1 cellular context compared by ENCODE assay signal in the genomic region with DNA sequence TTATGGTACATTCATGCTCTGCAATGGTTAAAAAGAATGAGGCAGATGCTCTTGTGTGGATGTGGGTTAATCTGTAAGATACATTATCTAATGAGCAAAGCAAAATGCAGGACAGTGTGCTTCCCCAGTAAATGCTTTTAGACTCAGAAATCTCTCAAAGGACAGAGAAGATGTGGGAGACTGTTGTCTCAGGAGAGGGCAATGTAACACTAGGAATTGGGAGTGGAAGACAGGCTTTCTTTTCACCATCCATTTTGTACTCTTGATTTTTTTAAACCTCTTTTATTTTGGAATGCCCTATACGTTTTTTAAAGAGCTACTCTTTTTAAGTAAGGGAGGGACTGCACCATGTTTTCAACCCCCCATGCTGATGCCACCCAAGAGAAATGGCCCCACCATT.
TF ChIP-seq lines count a peak whose summit lies in the region.

No MANE protein-coding gene starts in this region.

TF ChIP-seq in A549, 52 proteins besides CTCF, POLR2A, EP300 and RAD21 (continued from another document):
- TF ChIP-seq NR3C1 (IDR thresholded peaks at IDR 0.05) (no peak), POLR2AphosphoS2 (conservative IDR thresholded peaks at IDR 0.05; ENCODE audit: low read length) (no peak), ZFP36 (IDR thresholded peaks at IDR 0.05; ENCODE audit: borderline replicate concordance, partially characterized antibody) (no peak), SMC3 (IDR thresholded peaks at IDR 0.05) (no peak), ZC3H11A (IDR thresholded peaks at IDR 0.05) (no peak), FOSB (CRISPR knock-in tag; IDR thresholded peaks at IDR 0.05) (no peak), RFX5 (IDR thresholded peaks at IDR 0.05) (no peak), RNF2 (IDR thresholded peaks at IDR 0.05; ENCODE audit: borderline replicate concordance, low read depth) (no peak)
- TF ChIP-seq, protein P1, sequence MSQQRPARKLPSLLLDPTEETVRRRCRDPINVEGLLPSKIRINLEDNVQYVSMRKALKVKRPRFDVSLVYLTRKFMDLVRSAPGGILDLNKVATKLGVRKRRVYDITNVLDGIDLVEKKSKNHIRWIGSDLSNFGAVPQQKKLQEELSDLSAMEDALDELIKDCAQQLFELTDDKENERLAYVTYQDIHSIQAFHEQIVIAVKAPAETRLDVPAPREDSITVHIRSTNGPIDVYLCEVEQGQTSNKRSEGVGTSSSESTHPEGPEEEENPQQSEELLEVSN (IDR thresholded peaks at IDR 0.05; ENCODE audit: borderline replicate concordance, low read depth): no peak
- TF ChIP-seq, protein P2, sequence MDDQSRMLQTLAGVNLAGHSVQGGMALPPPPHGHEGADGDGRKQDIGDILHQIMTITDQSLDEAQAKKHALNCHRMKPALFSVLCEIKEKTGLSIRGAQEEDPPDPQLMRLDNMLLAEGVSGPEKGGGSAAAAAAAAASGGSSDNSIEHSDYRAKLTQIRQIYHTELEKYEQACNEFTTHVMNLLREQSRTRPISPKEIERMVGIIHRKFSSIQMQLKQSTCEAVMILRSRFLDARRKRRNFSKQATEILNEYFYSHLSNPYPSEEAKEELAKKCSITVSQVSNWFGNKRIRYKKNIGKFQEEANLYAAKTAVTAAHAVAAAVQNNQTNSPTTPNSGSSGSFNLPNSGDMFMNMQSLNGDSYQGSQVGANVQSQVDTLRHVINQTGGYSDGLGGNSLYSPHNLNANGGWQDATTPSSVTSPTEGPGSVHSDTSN (IDR thresholded peaks at IDR 0.05): no peak
